Comparison of ENCODE assay signal across 16 cellular contexts in genomic region chr17:16512011-16512410, GRCh38. TPM values are rescaled to one million over a fixed set of nuclear protein-coding genes. Genes with fewer than 3 reads are reported as not detected.
DNase-seq lines count a peak whose midpoint lies in the region; ATAC-seq and TF ChIP-seq lines count a peak whose summit lies in the region.
"Had no signal": no experiment of that assay in that cellular context is flagged by ENCODE, and none has a peak within 500 bp of the region (broad histone marks: within the 10 kb centered on the region; RNA-seq: fewer than 3 reads in every experiment).

No MANE protein-coding gene starts in this region.

- no peaks in the 10 kb centered on the region for H3K27me3 ChIP-seq in uterus
- H3K27me3 ChIP-seq: BE2C had no signal

- H3K4me1 Mint-ChIP-seq in CD14-positive monocyte = peaks cover 84% of the 10 kb centered on the region
- H3K4me1 Mint-ChIP-seq in memory B cell = peaks cover 6% of the 10 kb centered on the region

- intact Hi-C loops in CD14-positive monocyte (cut with micrococcal nuclease) = loop anchor here in 1 of 2 donors (10.0 kb wide), 1 partner anchor 127 kb away; the partner anchor contains the start of gene UBB
- intact Hi-C loops in uterus (cut with DNase I; ENCODE audit: low total_unique reads) = no loop called here
- intact Hi-C loops in left cardiac atrium (cut with DNase I) = no loop called here

- H3K27me3 Mint-ChIP-seq in CD14-positive monocyte (ENCODE audit: low read depth in 3 of 3) (peaks cover 0 to 9% (median 7%) of the 10 kb centered on the region in 3 donors), memory B cell (peaks cover 15% of the 10 kb centered on the region)

- DNase-seq in CD14-positive monocyte (ENCODE audit: low spot score) = no peak
- peak; percentile 65 to 88 (median 78) for DNase-seq in NCI-H1417 (lab: John Stamatoyannopoulos, UW)
- peak; percentile 37 for DNase-seq in NOMO-1 treated with dmso at 0.1 percent for 144 hours (lab: John Stamatoyannopoulos, UW; ENCODE audit: unreplicated experiment)
- DNase-seq in memory B cell (ENCODE audit: low spot score in 2 of 2) = no peak
- no peak for DNase-seq in RWPE1 (ENCODE audit: low spot score)
- no peak for DNase-seq in uterus
- no peak for DNase-seq in left cardiac atrium
- DNase-seq: activated CD8-positive, alpha-beta memory T cell treated with anti-CD3 and anti-CD28 coated beads for 24 hours; BE2C; NCI-H1105; stimulated activated CD4-positive, alpha-beta T cell treated with anti-CD3 and anti-CD28 coated beads, Interleukin-4, amount 100 ng/mL, for 1 hour; stimulated activated naive CD4-positive, alpha-beta T cell; T-helper 9 cell had no signal

- no peaks in the 10 kb centered on the region for H3K4me1 ChIP-seq in uterus
- H3K4me1 ChIP-seq: BE2C had no signal

- CTCF ChIA-PET in RWPE1 (lab: Yijun Ruan, JAX) = no interaction called here

- POLR2A ChIA-PET in RWPE1 (lab: Yijun Ruan, JAX; ENCODE audit: low non-redundant PET) = no interaction called here

- no peak overlapping the region for H3K4me3 ChIP-seq in uterus

- ATAC-seq in memory B cell (ENCODE audit: low read depth) = peak; percentile 34
- no peak for ATAC-seq in GM21390 (IDR thresholded peaks at IDR 0.05; ENCODE audit: unreplicated experiment)
- ATAC-seq in left cardiac atrium = no peak

- H3K36me3 Mint-ChIP-seq in CD14-positive monocyte (no peaks in the 10 kb centered on the region), memory B cell (no peaks in the 10 kb centered on the region)
- H3K36me3 Mint-ChIP-seq: activated naive CD8-positive, alpha-beta T cell had no signal

- peak overlapping the region; percentile 65 to 88 (median 71) for H3K27ac Mint-ChIP-seq in CD14-positive monocyte
- no peak overlapping the region for H3K27ac Mint-ChIP-seq in memory B cell
- H3K27ac Mint-ChIP-seq: activated naive CD8-positive, alpha-beta T cell had no signal

- H3K27ac ChIP-seq in RWPE1 (no peak overlapping the region), uterus (no peak overlapping the region)

- no peak for TF ChIP-seq CTCF in CD14-positive monocyte (IDR thresholded peaks at IDR 0.05)
- TF ChIP-seq CTCF in RWPE1 (conservative IDR thresholded peaks at IDR 0.05; ENCODE audit: low read depth) = no peak
- TF ChIP-seq CTCF in uterus (IDR thresholded peaks at IDR 0.05) = no peak

- TF ChIP-seq POLR2A in uterus (IDR thresholded peaks at IDR 0.05) = no peak

- no peaks in the 10 kb centered on the region for H3K36me3 ChIP-seq in uterus
- H3K36me3 ChIP-seq: BE2C had no signal

- no peaks in the 10 kb centered on the region for H3K9me3 ChIP-seq in uterus
- H3K9me3 ChIP-seq: BE2C had no signal

- H3K9me3 Mint-ChIP-seq in CD14-positive monocyte = peaks cover 0 to 8% (median 0%) of the 10 kb centered on the region in 7 donors
- H3K9me3 Mint-ChIP-seq in memory B cell = no peaks in the 10 kb centered on the region

- peak overlapping the region in 1 of 2 donors; percentile 60 for H3K4me3 Mint-ChIP-seq in CD14-positive monocyte
- no peak overlapping the region for H3K4me3 Mint-ChIP-seq in memory B cell
- H3K4me3 Mint-ChIP-seq: activated naive CD8-positive, alpha-beta T cell had no signal

RNA-seq across cellular contexts. Expression of gene LRRC75A, which starts 20.0 kb away (rescaled TPM):
- polyA plus RNA-seq in CD14-positive monocyte = 1 to 10 TPM; 1.0 to 1.4 TPM
- total RNA-seq in uterus (1 to 10 TPM in 3 of 4 donors, under 1 TPM in 1; 0.26 to 6.0 (median 3.7) TPM), left cardiac atrium (under 1 TPM; 0.60 to 0.91 TPM)
- total RNA-seq: HT1080 had no signal

RNA-seq across cellular contexts. Expression of gene ZNF287, which starts 57.0 kb away (rescaled TPM):
- under 1 TPM in 1 of 2 donors, not detected in 1; 0.53 TPM for polyA plus RNA-seq in CD14-positive monocyte
- 10 to 100 TPM in 1 of 4 donors, 1 to 10 TPM in 3; 4.6 to 29.5 (median 5.4) TPM for total RNA-seq in uterus
- total RNA-seq in left cardiac atrium = 10 to 100 TPM in 1 of 2 donors, 1 to 10 TPM in 1; 6.7 to 12.0 TPM

Comparison
In these comparisons a context has a peak if more than half of its experiments do, and no peak if none do; other contexts are left out.
1. DNase-seq: peak in NCI-H1417 (3 of 3) and NOMO-1 treated with dmso at 0.1 percent for 144 hours (single experiment); none in CD14-positive monocyte (single experiment), memory B cell (0 of 2), RWPE1 (single experiment), uterus (0 of 2) and left cardiac atrium (single experiment).